In the genomic region with DNA sequence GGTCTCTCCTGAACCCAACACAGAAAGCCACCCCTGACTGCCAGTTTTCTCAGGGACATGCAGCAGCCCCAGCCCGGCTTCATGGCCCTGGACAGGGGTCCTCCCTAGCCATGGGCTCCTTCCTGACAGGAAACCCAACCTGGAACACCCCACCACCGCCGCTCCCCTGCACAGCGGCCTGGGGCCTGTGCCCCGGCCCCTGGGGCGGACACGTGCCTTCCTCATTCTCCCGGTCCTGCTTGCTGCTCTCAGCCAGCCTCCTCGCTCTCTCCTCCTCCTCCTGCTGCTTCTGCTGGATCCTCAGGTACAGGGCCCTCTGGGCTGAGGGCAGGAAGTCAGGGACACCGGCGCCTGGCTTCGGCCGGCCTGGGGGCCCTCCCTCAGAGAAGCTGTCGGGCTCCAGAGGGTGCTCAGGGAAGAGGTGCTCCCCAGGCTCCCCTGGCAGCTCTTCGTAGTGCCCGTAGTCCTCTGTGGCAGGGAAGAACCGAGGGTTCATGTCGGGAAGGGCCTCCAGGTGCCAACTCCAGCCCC, we compare ENCODE assay signal across 2 cellular contexts.
TF ChIP-seq lines count a peak whose summit lies in the region.

No MANE protein-coding gene starts in this region.

TF ChIP-seq in GM23338, 12 proteins besides CTCF, POLR2A, EP300 and RAD21:
- no peak for TF ChIP-seq STAT1 (IDR thresholded peaks at IDR 0.05; ENCODE audit: unreplicated experiment)
- no peak for TF ChIP-seq ZNF462 (CRISPR knock-in tag; IDR thresholded peaks at IDR 0.05)
- TF ChIP-seq REST (IDR thresholded peaks at IDR 0.05; ENCODE audit: unreplicated experiment) = no peak
TF ChIP-seq in GM23338: peak in this region for 0.

TF ChIP-seq in K562, 482 proteins besides CTCF, POLR2A, EP300 and RAD21:
- TF ChIP-seq SMARCC2 (IDR thresholded peaks at IDR 0.05; ENCODE audit: low read depth) (no peak), MCM2 (IDR thresholded peaks at IDR 0.05; ENCODE audit: low read depth) (no peak), CREB5 (CRISPR knock-in tag; IDR thresholded peaks at IDR 0.05) (no peak), ZNF311 (CRISPR knock-in tag; IDR thresholded peaks at IDR 0.05) (no peak), POLR2G (IDR thresholded peaks at IDR 0.05; ENCODE audit: low read depth, low read length) (0 out of 2 replicates have a peak, but pooled peaks have one; percentile 31), ZFP30 (CRISPR knock-in tag; IDR thresholded peaks at IDR 0.05; ENCODE audit: borderline replicate concordance) (no peak), ADNP (tag; IDR thresholded peaks at IDR 0.05) (no peak), ZNF644 (tag; IDR thresholded peaks at IDR 0.05; ENCODE audit: low read depth) (no peak)
